In the genomic region with DNA sequence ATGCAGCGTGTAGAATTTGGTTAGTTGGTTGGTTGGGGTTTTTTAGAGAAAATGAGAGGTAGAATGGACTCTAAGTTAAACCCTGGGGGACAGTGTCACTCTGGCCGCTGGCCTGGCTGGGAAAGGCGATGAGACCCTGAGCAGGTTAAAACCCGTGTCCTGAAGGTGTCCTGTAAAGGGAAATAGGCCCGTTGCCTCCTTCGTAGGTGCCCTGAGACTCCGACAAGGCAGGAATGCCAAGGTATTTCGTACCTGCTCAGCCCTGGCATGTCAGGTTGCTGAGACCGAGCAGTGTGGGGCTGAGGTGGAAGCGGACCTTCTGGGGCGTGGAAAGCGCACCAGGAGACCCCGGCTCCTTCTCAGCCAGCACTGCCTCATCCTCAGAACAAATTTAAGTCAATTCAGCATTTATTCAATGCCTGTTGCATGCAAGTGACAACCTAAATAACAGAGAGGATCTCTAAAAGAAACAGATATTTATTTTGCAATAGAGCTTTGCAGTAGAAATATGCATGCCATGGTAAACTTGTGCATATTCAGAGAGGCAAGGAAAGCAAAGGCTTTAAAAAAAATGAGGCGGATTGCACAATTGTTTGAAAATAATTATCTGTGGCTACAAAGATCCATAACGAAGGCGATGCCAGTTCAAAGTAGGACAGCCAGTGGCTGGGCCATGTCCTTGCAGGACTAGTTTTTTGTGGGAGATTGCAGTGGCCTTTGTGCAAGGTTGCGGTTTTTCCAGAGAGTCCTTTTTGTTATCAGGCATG, we compare ENCODE assay signal across 8 cellular contexts. TPM values are rescaled to one million over a fixed set of nuclear protein-coding genes. Genes with fewer than 3 reads are reported as not detected.
DNase-seq lines count a peak whose midpoint lies in the region; ATAC-seq and TF ChIP-seq lines count a peak whose summit lies in the region.

No MANE protein-coding gene starts in this region.

- H3K27me3 ChIP-seq in gastroesophageal sphincter: no peaks in the 10 kb centered on the region

- TF ChIP-seq CTCF in VCaP (conservative IDR thresholded peaks at IDR 0.05) (no peak), gastroesophageal sphincter (IDR thresholded peaks at IDR 0.05) (no peak)

- H3K4me1 ChIP-seq in gastroesophageal sphincter: peaks cover 0 to 44% (median 3%) of the 10 kb centered on the region in 3 donors

- H3K36me3 ChIP-seq in gastroesophageal sphincter: peaks cover 0 to 2% of the 10 kb centered on the region in 2 donors

- TF ChIP-seq POLR2A in gastroesophageal sphincter (IDR thresholded peaks at IDR 0.05): no peak

- WGBS in gastroesophageal sphincter (ENCODE audit: low coverage in 1 of 2), 2 donors: 87 to 90% methylated on average over 8 to 11 of the region's 17 CpGs

- DNase-seq in sciatic nerve (ENCODE audit: low spot score): peak; percentile 48
- DNase-seq in T-helper 9 cell: no peak

- intact Hi-C loops in sciatic nerve (cut with DNase I): loop anchor here (5.0 kb wide), 1 partner anchor 41 kb away; no protein-coding TSS in a partner anchor

- H3K4me3 ChIP-seq in GM08714 (ENCODE audit: low read length): peak overlapping the region; percentile 71; the same call in 1 of the 2 replicates
- peak overlapping the region; percentile 56 to 91 for H3K4me3 ChIP-seq in gastroesophageal sphincter

- peak overlapping the region; percentile 99 for H3K27ac ChIP-seq in VCaP
- H3K27ac ChIP-seq in gastroesophageal sphincter: peak overlapping the region; percentile 34 to 96 (median 86)

- H3K9me3 ChIP-seq in gastroesophageal sphincter: no peaks in the 10 kb centered on the region

- ATAC-seq in gastroesophageal sphincter (no peak), sciatic nerve (no peak), GM19395 (IDR thresholded peaks at IDR 0.05; ENCODE audit: unreplicated experiment) (no peak), HG02970 (IDR thresholded peaks at IDR 0.05; ENCODE audit: low FRiP score, unreplicated experiment) (no peak), HG03378 (IDR thresholded peaks at IDR 0.05; ENCODE audit: unreplicated experiment) (no peak)

- TF ChIP-seq EP300 in gastroesophageal sphincter (IDR thresholded peaks at IDR 0.05): no peak

RNA-seq across cellular contexts. Expression of gene RAB20, which starts 1.4 kb away (rescaled TPM):
- 10 to 100 TPM in 3 of 4 donors, 1 to 10 TPM in 1; 8.7 to 32.8 (median 18.4) TPM for total RNA-seq in gastroesophageal sphincter
- total RNA-seq in sciatic nerve: 23.8 TPM

RNA-seq across cellular contexts. Expression of gene NAXD, which starts 52.5 kb away (rescaled TPM):
- 10 to 100 TPM; 29.5 to 45.3 (median 36.0) TPM for total RNA-seq in gastroesophageal sphincter
- 38.9 TPM for total RNA-seq in sciatic nerve
